13 cellular contexts compared by ENCODE assay signal in the genomic region with DNA sequence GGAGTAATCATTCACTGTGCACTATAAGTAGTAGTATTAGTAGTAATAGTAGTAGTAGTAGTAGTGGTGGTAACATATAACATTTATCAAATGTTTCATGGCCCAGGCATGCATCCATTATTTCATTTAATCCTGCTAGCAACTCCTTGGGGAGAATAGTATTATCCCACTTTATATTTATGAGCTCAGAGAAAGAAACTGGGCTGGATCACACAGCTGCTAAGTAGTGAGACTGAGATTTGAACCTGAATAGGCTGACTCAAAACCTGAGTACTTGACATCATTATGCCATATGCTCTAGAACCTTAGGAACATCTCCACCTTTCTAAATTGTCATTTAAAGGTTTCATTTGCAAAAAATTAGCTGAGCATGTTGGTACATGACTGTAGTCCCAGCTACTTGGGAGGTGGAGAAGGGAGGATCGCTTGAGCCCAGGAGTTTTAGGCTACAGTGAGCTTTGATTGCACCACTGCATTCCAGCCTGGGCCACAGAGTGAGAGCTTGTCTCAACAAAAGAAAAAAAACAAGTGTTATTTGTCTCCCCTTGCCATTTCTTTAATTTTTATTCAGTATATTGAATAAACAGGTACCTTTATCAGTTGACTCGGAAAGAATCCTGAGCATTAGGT. TPM values are rescaled to one million over a fixed set of nuclear protein-coding genes. Genes with fewer than 3 reads are reported as not detected.
DNase-seq lines count a peak whose midpoint lies in the region; ATAC-seq, FAIRE-seq and TF ChIP-seq lines count a peak whose summit lies in the region.
"Had no signal": no experiment of that assay in that cellular context is flagged by ENCODE, and none has a peak within 500 bp of the region (broad histone marks: within the 10 kb centered on the region; RNA-seq: fewer than 3 reads in every experiment).

No MANE protein-coding gene starts in this region.

- H3K27ac ChIP-seq in keratinocyte (ENCODE audit: control insufficient read depth, insufficient read depth, low read length), result peak overlapping the region; percentile 55
- H3K27ac ChIP-seq in thoracic aorta, result peak overlapping the region; percentile 6 to 32
- no peak overlapping the region for H3K27ac ChIP-seq in lower lobe of right lung
- H3K27ac ChIP-seq: colonic mucosa, stomach had no signal

- intact Hi-C loops in lower lobe of right lung (cut with DNase I) (no loop called here), CD14-positive monocyte (cut with micrococcal nuclease) (no loop called here)

- peak overlapping the region; percentile 57 for H3K4me2 ChIP-seq in keratinocyte (ENCODE audit: control insufficient read depth, extremely low read depth, insufficient read depth, low read depth, low read length)

- FAIRE-seq in keratinocyte (lab: Jason Lieb, UNC), result peak; percentile 74

- H3K4me3 ChIP-seq in choroid plexus epithelial cell (ENCODE audit: low read depth, low read length) (no peak overlapping the region), keratinocyte (ENCODE audit: control insufficient read depth in 2 of 3, extremely low read depth in 1 of 3, insufficient read depth in 2 of 3, low read depth in 1 of 3, low read length in 3 of 3) (no peak overlapping the region), thoracic aorta (no peak overlapping the region), lower lobe of right lung (no peak overlapping the region)
- H3K4me3 ChIP-seq: colonic mucosa, stomach had no signal

- ATAC-seq in thoracic aorta (ENCODE audit: insufficient number of reproducible peaks, low FRiP score, low read depth) (no peak), lower lobe of right lung (no peak), HG03469 (IDR thresholded peaks at IDR 0.05; ENCODE audit: unreplicated experiment) (no peak)
- ATAC-seq: CD8-positive, alpha-beta T cell had no signal

- TF ChIP-seq CTCF in choroid plexus epithelial cell (conservative IDR thresholded peaks at IDR 0.05; ENCODE audit: low read depth, low read length) (no peak), keratinocyte (optimal IDR thresholded peaks at IDR 0.05 in 1 of 3, IDR thresholded peaks at IDR 0.05 in 1 of 3, conservative IDR thresholded peaks at IDR 0.05 in 1 of 3; ENCODE audit: extremely low read depth in 1 of 3, insufficient read depth in 2 of 3, low read length in 3 of 3) (no peak), thoracic aorta (IDR thresholded peaks at IDR 0.05) (no peak), lower lobe of right lung (IDR thresholded peaks at IDR 0.05) (no peak), CD14-positive monocyte (IDR thresholded peaks at IDR 0.05) (no peak)

- H3K4me1 ChIP-seq in keratinocyte (ENCODE audit: control insufficient read depth, extremely low read depth, insufficient read depth, low read length) (peaks cover 43% of the 10 kb centered on the region), thoracic aorta (ENCODE audit: control insufficient read depth in 1 of 2, low read depth in 2 of 2) (peaks cover 6 to 35% of the 10 kb centered on the region in 2 donors), lower lobe of right lung (no peaks in the 10 kb centered on the region)
- H3K4me1 ChIP-seq: colonic mucosa had no signal

- peak overlapping the region; percentile 1 for H3K9ac ChIP-seq in keratinocyte (ENCODE audit: control insufficient read depth, extremely low read depth, insufficient read depth, low read length)

- no peak overlapping the region for H3K27ac Mint-ChIP-seq in CD14-positive monocyte
- H3K27ac Mint-ChIP-seq: CD8-positive, alpha-beta T cell had no signal

- no peak; the same call in 1 of the 2 replicates for TF ChIP-seq EP300 in Ishikawa (IDR thresholded peaks at IDR 0.05; ENCODE audit: borderline replicate concordance)

- no peak for TF ChIP-seq RAD21 in Ishikawa (IDR thresholded peaks at IDR 0.05; ENCODE audit: low read depth)

- H3K27me3 ChIP-seq in keratinocyte (ENCODE audit: control insufficient read depth, extremely low read depth, insufficient read depth, low read length) (no peaks in the 10 kb centered on the region), thoracic aorta (replicated peaks; ENCODE audit: insufficient read depth) (no peaks in the 10 kb centered on the region), lower lobe of right lung (ENCODE audit: low read depth) (no peaks in the 10 kb centered on the region)
- H3K27me3 ChIP-seq: colonic mucosa, stomach had no signal

- H3K27me3 Mint-ChIP-seq in CD14-positive monocyte (ENCODE audit: low read depth in 3 of 3), result peaks cover 2 to 6% (median 2%) of the 10 kb centered on the region in 3 donors

- H3K4me1 Mint-ChIP-seq in CD14-positive monocyte, result no peaks in the 10 kb centered on the region

- H3K36me3 Mint-ChIP-seq in CD14-positive monocyte, result no peaks in the 10 kb centered on the region
- H3K36me3 Mint-ChIP-seq: CD8-positive, alpha-beta T cell had no signal

- H3K36me3 ChIP-seq in keratinocyte (ENCODE audit: control insufficient read depth in 2 of 2, extremely low read depth in 1 of 2, insufficient read depth in 2 of 2, low read length in 2 of 2), result no peaks in the 10 kb centered on the region
- H3K36me3 ChIP-seq in thoracic aorta, result no peaks in the 10 kb centered on the region
- H3K36me3 ChIP-seq in lower lobe of right lung, result no peaks in the 10 kb centered on the region
- H3K36me3 ChIP-seq: colonic mucosa, stomach had no signal

- DNase-seq in choroid plexus epithelial cell (ENCODE audit: low read depth) (peak; percentile 84), keratinocyte (ENCODE audit: low read depth, low spot score) (peak; percentile 61), thoracic aorta (ENCODE audit: low spot score) (no peak), lower lobe of right lung (no peak), CD14-positive monocyte (ENCODE audit: low spot score) (no peak), globus pallidus (ENCODE audit: low spot score) (no peak)
- DNase-seq: activated naive CD4-positive, alpha-beta T cell; CD8-positive, alpha-beta T cell; colonic mucosa; glutamatergic neuron; stomach had no signal

- H3K4me3 Mint-ChIP-seq in CD14-positive monocyte, result no peak overlapping the region
- H3K4me3 Mint-ChIP-seq: CD8-positive, alpha-beta T cell had no signal

- peaks cover 0 to 6% (median 0%) of the 10 kb centered on the region in 7 donors for H3K9me3 Mint-ChIP-seq in CD14-positive monocyte

- H4K20me1 ChIP-seq in keratinocyte (ENCODE audit: control insufficient read depth, extremely low read depth, insufficient read depth, low read length), result no peaks in the 10 kb centered on the region

- dilution Hi-C loops in keratinocyte (cut with MboI; ENCODE audit: extremely low pct_ligation_motif_present, low sequenced_read_pairs), result no loop called here

- no peaks in the 10 kb centered on the region for H3K79me2 ChIP-seq in keratinocyte (ENCODE audit: control insufficient read depth, insufficient read depth, low read length)

- peaks cover 2% of the 10 kb centered on the region for H3K9me3 ChIP-seq in keratinocyte (ENCODE audit: control insufficient read depth, low read depth, low read length)
- peaks cover 4% of the 10 kb centered on the region for H3K9me3 ChIP-seq in thoracic aorta
- H3K9me3 ChIP-seq in lower lobe of right lung, result no peaks in the 10 kb centered on the region
- H3K9me3 ChIP-seq: colonic mucosa had no signal

- H3K9me1 ChIP-seq in keratinocyte (ENCODE audit: control insufficient read depth, extremely low read depth, insufficient read depth, low read length), result no peaks in the 10 kb centered on the region

- H2AFZ ChIP-seq in keratinocyte (ENCODE audit: control insufficient read depth, low read length), result no peak overlapping the region

TF ChIP-seq in Ishikawa, 13 proteins besides CTCF, POLR2A, EP300 and RAD21 (continues in another document):
- TF ChIP-seq ZBTB7A (IDR thresholded peaks at IDR 0.05; ENCODE audit: low read depth), result no peak
- TF ChIP-seq, protein P1, sequence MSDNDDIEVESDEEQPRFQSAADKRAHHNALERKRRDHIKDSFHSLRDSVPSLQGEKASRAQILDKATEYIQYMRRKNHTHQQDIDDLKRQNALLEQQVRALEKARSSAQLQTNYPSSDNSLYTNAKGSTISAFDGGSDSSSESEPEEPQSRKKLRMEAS (IDR thresholded peaks at IDR 0.05), result no peak
- TF ChIP-seq YY1 (IDR thresholded peaks at IDR 0.05; ENCODE audit: low read depth), result no peak
- no peak for TF ChIP-seq TCF12 (IDR thresholded peaks at IDR 0.05; ENCODE audit: low read depth)
- TF ChIP-seq, protein P2, sequence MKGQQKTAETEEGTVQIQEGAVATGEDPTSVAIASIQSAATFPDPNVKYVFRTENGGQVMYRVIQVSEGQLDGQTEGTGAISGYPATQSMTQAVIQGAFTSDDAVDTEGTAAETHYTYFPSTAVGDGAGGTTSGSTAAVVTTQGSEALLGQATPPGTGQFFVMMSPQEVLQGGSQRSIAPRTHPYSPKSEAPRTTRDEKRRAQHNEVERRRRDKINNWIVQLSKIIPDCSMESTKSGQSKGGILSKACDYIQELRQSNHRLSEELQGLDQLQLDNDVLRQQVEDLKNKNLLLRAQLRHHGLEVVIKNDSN (IDR thresholded peaks at IDR 0.05), result no peak
- TF ChIP-seq TAF1 (IDR thresholded peaks at IDR 0.05; ENCODE audit: low read depth), result no peak
- no peak for TF ChIP-seq NFIC (IDR thresholded peaks at IDR 0.05)
- peak; percentile 51; the same call in 1 of the 2 replicates for TF ChIP-seq TEAD4 (IDR thresholded peaks at IDR 0.05)

RNA-seq across cellular contexts. Expression of a gene that starts 11.4 kb away (rescaled TPM):
- polyA plus RNA-seq in keratinocyte (1.7 to 4.5 TPM (median 2.0 TPM) in 3 replicates), CD14-positive monocyte (not detected)
- not detected for polyA plus RNA-seq in keratinocyte (2011; ENCODE audit: low read depth)
- 1.5 and 1.9 TPM in 2 replicates for polyA plus RNA-seq in keratinocyte (2011; cell fraction: cytosol; rRNA removed)
- polyA plus RNA-seq in keratinocyte (2011; cell fraction: nucleus; rRNA removed), result 7.1 and 8.8 TPM in 2 replicates
- 0.37 and 2.9 TPM in 2 replicates for polyA plus RNA-seq in keratinocyte (2012; ENCODE audit: low replicate concordance)
- 2.9 to 12.0 TPM (median 4.0 TPM) in 3 replicates for polyA minus RNA-seq in keratinocyte
- polyA minus RNA-seq in keratinocyte (2011; cell fraction: cytosol; rRNA and poly(A)+ RNA removed), result 1.3 TPM
- 2.6 and 8.3 TPM in 2 replicates for polyA minus RNA-seq in keratinocyte (2011; cell fraction: nucleus; rRNA and poly(A)+ RNA removed)
- total RNA-seq in thoracic aorta (10 to 100 TPM; 21.0 to 33.3 TPM), lower lobe of right lung (14.6 TPM)
- total RNA-seq: CD8-positive, alpha-beta T cell had no signal

Comparison
In these comparisons a context has a peak if more than half of its experiments do, and no peak if none do; other contexts are left out.
1. DNase-seq: peak in choroid plexus epithelial cell (single experiment) and keratinocyte (single experiment); none in thoracic aorta (single experiment), lower lobe of right lung (single experiment), CD14-positive monocyte (single experiment) and globus pallidus (single experiment).